Comparison of ENCODE assay signal across 8 cellular contexts in the genomic region with DNA sequence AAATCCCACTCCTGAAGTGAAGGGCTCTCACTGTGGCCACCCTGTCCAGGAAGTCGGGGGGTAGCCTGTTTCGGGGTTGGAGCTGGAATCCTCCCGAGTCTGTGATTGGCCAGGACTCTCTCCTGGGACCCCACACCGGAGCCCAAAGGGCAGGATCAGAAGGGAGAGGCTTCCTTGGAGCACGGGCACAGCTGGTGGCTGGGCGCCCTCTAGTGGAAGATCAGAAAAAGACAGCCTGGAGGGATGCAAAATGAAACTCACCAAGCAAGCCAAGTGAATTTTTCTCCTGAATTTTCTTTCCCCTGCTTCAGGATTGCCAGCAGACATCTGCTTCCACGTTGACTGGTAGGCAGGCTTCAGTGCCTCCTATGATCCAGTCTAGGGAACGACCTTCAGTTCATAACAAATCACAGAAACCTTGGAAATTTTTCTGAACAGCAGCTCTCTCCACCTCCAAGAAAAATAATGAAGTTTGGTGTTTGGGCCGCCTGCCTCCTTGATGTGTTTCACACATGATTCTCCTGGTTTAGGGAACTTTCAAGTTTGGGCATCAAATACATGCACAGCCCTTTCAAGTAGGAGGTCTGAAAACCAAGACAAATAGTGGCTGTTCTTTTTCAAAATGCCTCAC.
DNase-seq lines count a peak whose midpoint lies in the region; ATAC-seq lines count a peak whose summit lies in the region.

No MANE protein-coding gene starts in this region.

- no peak overlapping the region for H3K4me3 Mint-ChIP-seq in memory B cell

- DNase-seq in GM19240 (ENCODE audit: insufficient read length, low spot score), result peak; percentile 30
- peak; percentile 46 for DNase-seq in NCI-H460 (ENCODE audit: extremely low read depth, low read depth)
- peak; percentile 35 to 46 for DNase-seq in activated CD4-positive, alpha-beta T cell treated with anti-CD3 and anti-CD28 coated beads, Interleukin-2, amount 50 U/mL, for 24 hours (ENCODE audit: low read depth in 1 of 2, low spot score in 1 of 2)
- peak; percentile 83 for DNase-seq in ecto neural progenitor cell (ENCODE audit: low spot score)
- DNase-seq in memory B cell (ENCODE audit: low spot score in 2 of 2), result peak; percentile 47 to 66
- DNase-seq in stimulated activated CD8-positive, alpha-beta memory T cell treated with anti-CD3 and anti-CD28 coated beads, Interleukin-2, amount 100 ng/mL, for 1 hour (ENCODE audit: low read depth in 2 of 2), result peak; percentile 18 to 22

- no peaks in the 10 kb centered on the region for H3K36me3 Mint-ChIP-seq in memory B cell

- H3K9me3 Mint-ChIP-seq in memory B cell, result no peaks in the 10 kb centered on the region

- peak overlapping the region; percentile 57 for H2AFZ ChIP-seq in ACC112 (ENCODE audit: low read length, unreplicated experiment)

- no peaks in the 10 kb centered on the region for H3K79me2 ChIP-seq in ACC112 (ENCODE audit: control insufficient read depth, insufficient read depth, low read length, unreplicated experiment)

- H3K27ac ChIP-seq in ACC112 (ENCODE audit: low read depth, low read length), result no peak overlapping the region

- peaks cover 4% of the 10 kb centered on the region for H3K4me1 Mint-ChIP-seq in memory B cell

- peaks cover 11% of the 10 kb centered on the region for H3K27me3 Mint-ChIP-seq in memory B cell

- peak; percentile 45 for ATAC-seq in memory B cell (ENCODE audit: low read depth)
- no peak for ATAC-seq in HG03521 (IDR thresholded peaks at IDR 0.05; ENCODE audit: unreplicated experiment)

- H3K27ac Mint-ChIP-seq in memory B cell, result no peak overlapping the region

- H3K36me3 ChIP-seq in ACC112 (ENCODE audit: insufficient read depth, low read length), result no peaks in the 10 kb centered on the region

- H3K27me3 ChIP-seq in ACC112 (ENCODE audit: insufficient read depth, low read length), result no peaks in the 10 kb centered on the region; the same call in 1 of the 2 replicates

- peaks cover 12% of the 10 kb centered on the region for H3K4me1 ChIP-seq in ACC112 (ENCODE audit: control insufficient read depth, insufficient read depth, low read length, unreplicated experiment)

- H3K4me3 ChIP-seq in ACC112 (ENCODE audit: low read depth, low read length), result 0 out of 2 replicates have a peak overlapping the region, but pooled peaks have one; percentile 11

Comparison
In these comparisons a context has a peak if more than half of its experiments do, and no peak if none do; other contexts are left out.
1. DNase-seq: peak in every context shown above with its lines; median percentile 83 in ecto neural progenitor cell; 56 in memory B cell; 46 in NCI-H460; 40 in activated CD4-positive, alpha-beta T cell treated with anti-CD3 and anti-CD28 coated beads, Interleukin-2, amount 50 U/mL, for 24 hours; 30 in GM19240; 20 in stimulated activated CD8-positive, alpha-beta memory T cell treated with anti-CD3 and anti-CD28 coated beads, Interleukin-2, amount 100 ng/mL, for 1 hour.